1 cellular context compared by ENCODE assay signal in genomic region chr7:121953164-121953563, GRCh38.
TF ChIP-seq lines count a peak whose summit lies in the region.

No MANE protein-coding gene starts in this region.

TF ChIP-seq in WTC11, 78 proteins besides CTCF, POLR2A, EP300 and RAD21 (continued from another document):
- TF ChIP-seq AR (CRISPR knock-in tag; IDR thresholded peaks at IDR 0.05) (no peak), TP53 (CRISPR knock-in tag; IDR thresholded peaks at IDR 0.05) (no peak), ZNF425 (CRISPR knock-in tag; conservative IDR thresholded peaks at IDR 0.05) (no peak), JUN (CRISPR knock-in tag; IDR thresholded peaks at IDR 0.05) (no peak), STAT6 (CRISPR knock-in tag; conservative IDR thresholded peaks at IDR 0.05; ENCODE audit: low read depth) (no peak), FOXK1 (CRISPR knock-in tag; IDR thresholded peaks at IDR 0.05) (no peak), GABPB1 (CRISPR knock-in tag; IDR thresholded peaks at IDR 0.05) (no peak), CREB1 (CRISPR knock-in tag; IDR thresholded peaks at IDR 0.05) (no peak), CREM (CRISPR knock-in tag; IDR thresholded peaks at IDR 0.05) (no peak), ATF1 (CRISPR knock-in tag; IDR thresholded peaks at IDR 0.05) (no peak), ETV6 (CRISPR knock-in tag; IDR thresholded peaks at IDR 0.05) (no peak), ERG (CRISPR knock-in tag; IDR thresholded peaks at IDR 0.05) (no peak), TCF7 (CRISPR knock-in tag; IDR thresholded peaks at IDR 0.05; ENCODE audit: low read depth) (no peak), JAZF1 (CRISPR knock-in tag; IDR thresholded peaks at IDR 0.05) (no peak), GTF2I (CRISPR knock-in tag; conservative IDR thresholded peaks at IDR 0.05) (no peak), ZNF416 (CRISPR knock-in tag; IDR thresholded peaks at IDR 0.05) (no peak), ZNF281 (CRISPR knock-in tag; IDR thresholded peaks at IDR 0.05) (no peak)
